1 cellular context compared by ENCODE assay signal in genomic region chr11:117519170-117519569, GRCh38.
A peak's percentile ranks its signal among the peaks of the same experiment; 100 is the strongest.
TF ChIP-seq lines count a peak whose summit lies in the region.

No MANE protein-coding gene starts in this region.

TF ChIP-seq in HepG2, 621 proteins besides CTCF, POLR2A, EP300 and RAD21 (continued from another document):
- TF ChIP-seq, protein P1, sequence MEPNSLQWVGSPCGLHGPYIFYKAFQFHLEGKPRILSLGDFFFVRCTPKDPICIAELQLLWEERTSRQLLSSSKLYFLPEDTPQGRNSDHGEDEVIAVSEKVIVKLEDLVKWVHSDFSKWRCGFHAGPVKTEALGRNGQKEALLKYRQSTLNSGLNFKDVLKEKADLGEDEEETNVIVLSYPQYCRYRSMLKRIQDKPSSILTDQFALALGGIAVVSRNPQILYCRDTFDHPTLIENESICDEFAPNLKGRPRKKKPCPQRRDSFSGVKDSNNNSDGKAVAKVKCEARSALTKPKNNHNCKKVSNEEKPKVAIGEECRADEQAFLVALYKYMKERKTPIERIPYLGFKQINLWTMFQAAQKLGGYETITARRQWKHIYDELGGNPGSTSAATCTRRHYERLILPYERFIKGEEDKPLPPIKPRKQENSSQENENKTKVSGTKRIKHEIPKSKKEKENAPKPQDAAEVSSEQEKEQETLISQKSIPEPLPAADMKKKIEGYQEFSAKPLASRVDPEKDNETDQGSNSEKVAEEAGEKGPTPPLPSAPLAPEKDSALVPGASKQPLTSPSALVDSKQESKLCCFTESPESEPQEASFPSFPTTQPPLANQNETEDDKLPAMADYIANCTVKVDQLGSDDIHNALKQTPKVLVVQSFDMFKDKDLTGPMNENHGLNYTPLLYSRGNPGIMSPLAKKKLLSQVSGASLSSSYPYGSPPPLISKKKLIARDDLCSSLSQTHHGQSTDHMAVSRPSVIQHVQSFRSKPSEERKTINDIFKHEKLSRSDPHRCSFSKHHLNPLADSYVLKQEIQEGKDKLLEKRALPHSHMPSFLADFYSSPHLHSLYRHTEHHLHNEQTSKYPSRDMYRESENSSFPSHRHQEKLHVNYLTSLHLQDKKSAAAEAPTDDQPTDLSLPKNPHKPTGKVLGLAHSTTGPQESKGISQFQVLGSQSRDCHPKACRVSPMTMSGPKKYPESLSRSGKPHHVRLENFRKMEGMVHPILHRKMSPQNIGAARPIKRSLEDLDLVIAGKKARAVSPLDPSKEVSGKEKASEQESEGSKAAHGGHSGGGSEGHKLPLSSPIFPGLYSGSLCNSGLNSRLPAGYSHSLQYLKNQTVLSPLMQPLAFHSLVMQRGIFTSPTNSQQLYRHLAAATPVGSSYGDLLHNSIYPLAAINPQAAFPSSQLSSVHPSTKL (CRISPR knock-in tag; IDR thresholded peaks at IDR 0.05): 0 out of 2 replicates have a peak, but pooled peaks have one; percentile 7
- no peak for TF ChIP-seq ZNF557 (CRISPR knock-in tag; IDR thresholded peaks at IDR 0.05)
- no peak for TF ChIP-seq NFKB2 (CRISPR knock-in tag; IDR thresholded peaks at IDR 0.05; ENCODE audit: borderline replicate concordance)
- TF ChIP-seq MIER3 (CRISPR knock-in tag; IDR thresholded peaks at IDR 0.05; ENCODE audit: borderline replicate concordance): no peak
- no peak for TF ChIP-seq MED13 (CRISPR knock-in tag; IDR thresholded peaks at IDR 0.05)
- TF ChIP-seq, protein P2, sequence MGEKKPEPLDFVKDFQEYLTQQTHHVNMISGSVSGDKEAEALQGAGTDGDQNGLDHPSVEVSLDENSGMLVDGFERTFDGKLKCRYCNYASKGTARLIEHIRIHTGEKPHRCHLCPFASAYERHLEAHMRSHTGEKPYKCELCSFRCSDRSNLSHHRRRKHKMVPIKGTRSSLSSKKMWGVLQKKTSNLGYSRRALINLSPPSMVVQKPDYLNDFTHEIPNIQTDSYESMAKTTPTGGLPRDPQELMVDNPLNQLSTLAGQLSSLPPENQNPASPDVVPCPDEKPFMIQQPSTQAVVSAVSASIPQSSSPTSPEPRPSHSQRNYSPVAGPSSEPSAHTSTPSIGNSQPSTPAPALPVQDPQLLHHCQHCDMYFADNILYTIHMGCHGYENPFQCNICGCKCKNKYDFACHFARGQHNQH (CRISPR knock-in tag; IDR thresholded peaks at IDR 0.05): 0 out of 2 replicates have a peak, but pooled peaks have one; percentile 31
- TF ChIP-seq GTF3A (CRISPR knock-in tag; conservative IDR thresholded peaks at IDR 0.05): no peak
- no peak for TF ChIP-seq CBFB (CRISPR knock-in tag; IDR thresholded peaks at IDR 0.05)
- no peak for TF ChIP-seq MIXL1 (CRISPR knock-in tag; IDR thresholded peaks at IDR 0.05)
- no peak for TF ChIP-seq ZNF572 (CRISPR knock-in tag; IDR thresholded peaks at IDR 0.05)
- peak; percentile 28; the same call in 1 of the 2 replicates for TF ChIP-seq GATAD2A (CRISPR knock-in tag; IDR thresholded peaks at IDR 0.05)
- 0 out of 2 replicates have a peak, but pooled peaks have one; percentile 21 for TF ChIP-seq PITX1 (CRISPR knock-in tag; IDR thresholded peaks at IDR 0.05)
- TF ChIP-seq ZNF776 (CRISPR knock-in tag; IDR thresholded peaks at IDR 0.05): no peak
- TF ChIP-seq CHCHD3 (CRISPR knock-in tag; IDR thresholded peaks at IDR 0.05): no peak
- 0 out of 2 replicates have a peak, but pooled peaks have one; percentile 3 for TF ChIP-seq SALL1 (CRISPR knock-in tag; IDR thresholded peaks at IDR 0.05)
- TF ChIP-seq ZNF564 (CRISPR knock-in tag; IDR thresholded peaks at IDR 0.05): no peak
- no peak for TF ChIP-seq ZNF563 (CRISPR knock-in tag; IDR thresholded peaks at IDR 0.05)
- 0 out of 2 replicates have a peak, but pooled peaks have one; percentile 23 for TF ChIP-seq ZMYM4 (CRISPR knock-in tag; IDR thresholded peaks at IDR 0.05)
- TF ChIP-seq ARNT2 (CRISPR knock-in tag; IDR thresholded peaks at IDR 0.05; ENCODE audit: low read depth): no peak
- TF ChIP-seq NCOA2 (CRISPR knock-in tag; IDR thresholded peaks at IDR 0.05): peak; percentile 24; the same call in 1 of the 2 replicates
- TF ChIP-seq ZNF607 (CRISPR knock-in tag; IDR thresholded peaks at IDR 0.05; ENCODE audit: borderline replicate concordance): 0 out of 2 replicates have a peak, but pooled peaks have one; percentile 24
- TF ChIP-seq ARNTL (CRISPR knock-in tag; IDR thresholded peaks at IDR 0.05): 0 out of 2 replicates have a peak, but pooled peaks have one; percentile 25
- TF ChIP-seq ZNF431 (CRISPR knock-in tag; IDR thresholded peaks at IDR 0.05; ENCODE audit: borderline replicate concordance, low read depth): no peak
- no peak for TF ChIP-seq ZNF670 (CRISPR knock-in tag; IDR thresholded peaks at IDR 0.05; ENCODE audit: borderline replicate concordance)
